ENCODE assay signal across 16 cellular contexts in the genomic region with DNA sequence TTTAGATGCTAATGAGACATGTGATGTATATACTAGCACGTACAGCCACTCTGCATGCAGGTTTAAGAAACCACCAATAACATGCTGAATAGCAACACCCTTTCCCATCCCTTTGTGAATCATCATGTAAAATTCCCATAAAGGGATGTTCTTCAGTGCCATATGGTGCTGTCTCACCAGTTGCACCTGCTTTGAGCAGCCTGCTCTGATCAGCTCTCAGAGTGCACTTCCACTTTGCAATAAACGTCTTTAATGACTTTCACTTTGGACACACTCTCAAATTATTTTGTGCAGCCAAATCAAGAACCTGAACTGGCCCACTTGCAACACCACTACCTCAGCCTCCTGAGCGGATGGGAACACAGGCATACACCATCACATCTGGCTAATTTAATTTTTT.
DNase-seq lines count a peak whose midpoint lies in the region; ATAC-seq and TF ChIP-seq lines count a peak whose summit lies in the region.
"Had no signal": no experiment of that assay in that cellular context is flagged by ENCODE, and none has a peak within 500 bp of the region (broad histone marks: within the 10 kb centered on the region; RNA-seq: fewer than 3 reads in every experiment).

No MANE protein-coding gene starts in this region.

- ATAC-seq in GM21367 (IDR thresholded peaks at IDR 0.05; ENCODE audit: unreplicated experiment), result no peak

- no peak overlapping the region for H2AFZ ChIP-seq in mammary epithelial cell (ENCODE audit: low read depth, low read length)

- CTCF ChIA-PET in mammary epithelial cell (lab: Charles Lee; ENCODE audit: low non-redundant PET), result no interaction called here

- no peak overlapping the region for H3K4me2 ChIP-seq in mammary epithelial cell (ENCODE audit: insufficient read depth, low read depth, low read length)

- dilution Hi-C loops in mammary epithelial cell (cut with HindIII; ENCODE audit: low sequenced_read_pairs), result no loop called here

- DNase-seq in mammary epithelial cell (peak; percentile 11), breast epithelium (ENCODE audit: low spot score in 2 of 2) (no peak), NCI-H2171 (lab: John Stamatoyannopoulos, UW) (peak; percentile 1), cerebellum (ENCODE audit: low spot score) (peak; percentile 24), middle frontal gyrus (ENCODE audit: extremely low spot score, low spot score) (no peak), NCI-H1417 (lab: John Stamatoyannopoulos, UW) (no peak)
- DNase-seq: CD4-positive, CD25-positive, alpha-beta regulatory T cell; GDM1; H7; MM.1S; NCI-H1048; NCI-H1436; NCI-H2029; NCI-H446; Right ventricle myocardium superior had no signal

- no TSS peak for BruUV-seq in mammary epithelial cell (replicated peaks; lab: Mats Ljungman, UMichigan)

- H3K27me3 ChIP-seq in mammary epithelial cell (ENCODE audit: insufficient read depth, low read length), result peaks cover 35% of the 10 kb centered on the region
- no peaks in the 10 kb centered on the region for H3K27me3 ChIP-seq in breast epithelium

- 86% methylated on average over 3 of the region's 3 CpGs for WGBS in mammary epithelial cell (ENCODE audit: low coverage, missing lambda C conversion rate)

- in situ Hi-C loops in mammary epithelial cell (cut with MboI; ENCODE audit: low sequenced_read_pairs in 2 of 2), result no loop called here

- H3K4me3 ChIP-seq in mammary epithelial cell (replicated peaks in 1 of 3; ENCODE audit: insufficient read depth in 1 of 3, low read depth in 2 of 3, low read length in 3 of 3) (no peak overlapping the region), breast epithelium (no peak overlapping the region)

- no peaks in the 10 kb centered on the region for H3K79me2 ChIP-seq in mammary epithelial cell (ENCODE audit: insufficient read depth, low read length)

- TF ChIP-seq POLR2A in breast epithelium (IDR thresholded peaks at IDR 0.05), result no peak

- intact Hi-C loops in mammary epithelial cell (cut with micrococcal nuclease) (no loop called here), breast epithelium (cut with DNase I; ENCODE audit: low total_unique reads) (no loop called here)

- H3K9me3 ChIP-seq in mammary epithelial cell (replicated peaks; ENCODE audit: insufficient read depth, low read length) (no peaks in the 10 kb centered on the region), breast epithelium (peaks cover 0 to 9% of the 10 kb centered on the region in 2 donors)

- H3K4me1 ChIP-seq in mammary epithelial cell (ENCODE audit: insufficient read depth, low read length) (peaks cover 2% of the 10 kb centered on the region), breast epithelium (peaks cover 0 to 4% of the 10 kb centered on the region in 2 donors)

- H4K20me1 ChIP-seq in mammary epithelial cell (ENCODE audit: insufficient read depth, low read length), result no peaks in the 10 kb centered on the region

- H3K36me3 ChIP-seq in mammary epithelial cell (ENCODE audit: insufficient read depth, low read length) (no peaks in the 10 kb centered on the region), breast epithelium (no peaks in the 10 kb centered on the region)

- no peak overlapping the region for H3K9ac ChIP-seq in mammary epithelial cell (ENCODE audit: insufficient read depth, low read length)

- H3K27ac ChIP-seq in mammary epithelial cell (ENCODE audit: insufficient read depth, low read depth, low read length) (no peak overlapping the region), breast epithelium (no peak overlapping the region)

- no peak for TF ChIP-seq CTCF in mammary epithelial cell (conservative IDR thresholded peaks at IDR 0.05 in 1 of 2, IDR thresholded peaks at IDR 0.05 in 1 of 2; ENCODE audit: extremely low read depth in 1 of 2, insufficient read depth in 1 of 2, low read depth in 1 of 2, low read length in 2 of 2)
- no peak for TF ChIP-seq CTCF in breast epithelium (IDR thresholded peaks at IDR 0.05)

Comparison
In these comparisons a context has a peak if more than half of its experiments do, and no peak if none do; other contexts are left out.
1. DNase-seq: peak in mammary epithelial cell (single experiment), NCI-H2171 (single experiment) and cerebellum (single experiment); none in breast epithelium (0 of 2), middle frontal gyrus (single experiment) and NCI-H1417 (0 of 3).